Comparison of ENCODE assay signal across 17 cellular contexts in genomic region chr10:35911233-35911632, GRCh38.
DNase-seq lines count a peak whose midpoint lies in the region; ATAC-seq, FAIRE-seq and TF ChIP-seq lines count a peak whose summit lies in the region.
"Had no signal": no experiment of that assay in that cellular context is flagged by ENCODE, and none has a peak within 500 bp of the region (broad histone marks: within the 10 kb centered on the region; RNA-seq: fewer than 3 reads in every experiment).

No MANE protein-coding gene starts in this region.

- TF ChIP-seq CTCF in RWPE2 (IDR thresholded peaks at IDR 0.05; ENCODE audit: poor library complexity, severe bottlenecking): no peak
- no peak for TF ChIP-seq CTCF in bronchial epithelial cell (IDR thresholded peaks at IDR 0.05; ENCODE audit: insufficient read depth, low read length, severe bottlenecking)
- TF ChIP-seq CTCF in keratinocyte (optimal IDR thresholded peaks at IDR 0.05 in 1 of 3, IDR thresholded peaks at IDR 0.05 in 1 of 3, conservative IDR thresholded peaks at IDR 0.05 in 1 of 3; ENCODE audit: extremely low read depth in 1 of 3, insufficient read depth in 2 of 3, low read length in 3 of 3): no peak
- TF ChIP-seq CTCF in pancreas (IDR thresholded peaks at IDR 0.05): no peak

- peak overlapping the region; percentile 91 for H3K27ac ChIP-seq in RWPE2 (ENCODE audit: poor library complexity, severe bottlenecking)
- H3K27ac ChIP-seq in keratinocyte (ENCODE audit: control insufficient read depth, insufficient read depth, low read length): peak overlapping the region; percentile 83
- H3K27ac ChIP-seq in pancreas: no peak overlapping the region

- FAIRE-seq in bronchial epithelial cell (lab: Jason Lieb, UNC) (no peak), keratinocyte (lab: Jason Lieb, UNC) (peak; percentile 68), pancreas (lab: Jason Lieb, UNC) (no peak)
- FAIRE-seq: D721Med, G401.6, GM12891 had no signal

- ATAC-seq in RWPE2 (ENCODE audit: low read depth) (no peak), pancreas (no peak), GM21381 (IDR thresholded peaks at IDR 0.05; ENCODE audit: unreplicated experiment) (no peak)
- ATAC-seq: CD8-positive, alpha-beta T cell had no signal

- H3K79me2 ChIP-seq in keratinocyte (ENCODE audit: control insufficient read depth, insufficient read depth, low read length): no peaks in the 10 kb centered on the region

- H3K4me1 ChIP-seq in RWPE2 (ENCODE audit: insufficient read depth, poor library complexity, severe bottlenecking) (peaks cover 45% of the 10 kb centered on the region), keratinocyte (ENCODE audit: control insufficient read depth, extremely low read depth, insufficient read depth, low read length) (peaks cover 45% of the 10 kb centered on the region), pancreas (no peaks in the 10 kb centered on the region)

- peak overlapping the region; percentile 12 for H3K4me2 ChIP-seq in keratinocyte (ENCODE audit: control insufficient read depth, extremely low read depth, insufficient read depth, low read depth, low read length)

- peak overlapping the region; percentile 51 for H3K9ac ChIP-seq in keratinocyte (ENCODE audit: control insufficient read depth, extremely low read depth, insufficient read depth, low read length)

- no peaks in the 10 kb centered on the region for H3K9me1 ChIP-seq in keratinocyte (ENCODE audit: control insufficient read depth, extremely low read depth, insufficient read depth, low read length)

- DNase-seq in RWPE2 (ENCODE audit: low spot score): no peak
- DNase-seq in bronchial epithelial cell (ENCODE audit: low read depth): peak; percentile 76
- DNase-seq in keratinocyte (ENCODE audit: low read depth, low spot score): peak; percentile 28
- no peak for DNase-seq in pancreas
- no peak for DNase-seq in NCI-H82 (lab: John Stamatoyannopoulos, UW)
- no peak for DNase-seq in midbrain (lab: John Stamatoyannopoulos, UW)
- DNase-seq: CD8-positive, alpha-beta T cell; COR-L47; DMS153; DMS79 treated with DMSO at 0.1 percent for 48 hours; EL; GOT3; H9 had no signal

- no peak overlapping the region for H3K4me3 ChIP-seq in RWPE2 (ENCODE audit: severe bottlenecking)
- no peak overlapping the region for H3K4me3 ChIP-seq in bronchial epithelial cell (ENCODE audit: low read depth, low read length)
- H3K4me3 ChIP-seq in keratinocyte (ENCODE audit: control insufficient read depth in 2 of 3, extremely low read depth in 1 of 3, insufficient read depth in 2 of 3, low read depth in 1 of 3, low read length in 3 of 3): no peak overlapping the region
- H3K4me3 ChIP-seq in pancreas: no peak overlapping the region

- H2AFZ ChIP-seq in keratinocyte (ENCODE audit: control insufficient read depth, low read length): no peak overlapping the region

- H3K27me3 ChIP-seq in RWPE2 (ENCODE audit: insufficient read depth, poor library complexity, severe bottlenecking): no peaks in the 10 kb centered on the region
- H3K27me3 ChIP-seq in bronchial epithelial cell (ENCODE audit: control insufficient read depth, insufficient read depth, low read length): no peaks in the 10 kb centered on the region
- no peaks in the 10 kb centered on the region for H3K27me3 ChIP-seq in keratinocyte (ENCODE audit: control insufficient read depth, extremely low read depth, insufficient read depth, low read length)
- no peaks in the 10 kb centered on the region for H3K27me3 ChIP-seq in pancreas

- H3K36me3 ChIP-seq in RWPE2 (ENCODE audit: low read depth) (no peaks in the 10 kb centered on the region), bronchial epithelial cell (ENCODE audit: control insufficient read depth, insufficient read depth, low read length) (no peaks in the 10 kb centered on the region), keratinocyte (ENCODE audit: control insufficient read depth in 2 of 2, extremely low read depth in 1 of 2, insufficient read depth in 2 of 2, low read length in 2 of 2) (no peaks in the 10 kb centered on the region), pancreas (no peaks in the 10 kb centered on the region)

- dilution Hi-C loops in keratinocyte (cut with MboI; ENCODE audit: extremely low pct_ligation_motif_present, low sequenced_read_pairs): no loop called here

- no peaks in the 10 kb centered on the region for H4K20me1 ChIP-seq in keratinocyte (ENCODE audit: control insufficient read depth, extremely low read depth, insufficient read depth, low read length)

- intact Hi-C loops in pancreas (cut with DNase I): no loop called here

- H3K9me3 ChIP-seq in RWPE2 (ENCODE audit: severe bottlenecking) (no peaks in the 10 kb centered on the region), keratinocyte (ENCODE audit: control insufficient read depth, low read depth, low read length) (no peaks in the 10 kb centered on the region), pancreas (no peaks in the 10 kb centered on the region)

- 59 to 74% methylated on average over 3 of the region's 3 CpGs for WGBS in pancreas, 2 donors

Comparison
In these comparisons a context has a peak if more than half of its experiments do, and no peak if none do; other contexts are left out.
1. DNase-seq: peak in bronchial epithelial cell (single experiment) and keratinocyte (single experiment); none in RWPE2 (single experiment), pancreas (0 of 6), NCI-H82 (single experiment) and midbrain (single experiment).
2. H3K27ac ChIP-seq: peak in RWPE2 (single experiment) and keratinocyte (single experiment); none in pancreas (0 of 4).